In the genomic region with DNA sequence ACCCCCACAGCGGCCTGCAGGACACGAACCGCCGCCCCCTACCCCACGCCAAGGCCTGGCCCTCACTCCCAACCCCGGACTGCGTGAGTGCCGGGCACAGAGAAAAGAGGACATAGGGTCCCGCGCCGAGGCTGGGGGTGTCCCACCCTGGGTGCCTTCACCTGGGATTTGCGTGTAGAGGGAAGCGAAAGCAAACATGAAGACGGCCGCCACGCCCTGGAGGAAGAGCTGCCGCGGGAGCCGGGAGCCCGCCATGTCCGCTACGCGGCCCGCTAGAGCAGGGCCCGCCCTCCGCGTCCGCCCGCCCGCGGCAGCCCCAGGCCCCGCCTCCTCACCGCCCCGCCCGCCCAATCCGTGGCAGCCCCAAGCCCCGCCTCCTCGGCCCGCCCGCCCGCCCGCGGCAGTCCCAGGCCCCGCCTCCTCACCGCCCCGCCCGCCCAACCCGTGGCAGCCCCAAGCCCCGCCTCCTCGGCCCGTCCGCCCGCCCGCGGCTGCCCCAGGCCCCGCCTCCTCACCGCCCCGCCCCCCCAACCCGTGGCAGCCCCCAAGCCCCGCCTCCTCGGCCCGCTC, we compare ENCODE assay signal across 8 cellular contexts. TPM values are rescaled to one million over a fixed set of nuclear protein-coding genes. Genes with fewer than 3 reads are reported as not detected.
DNase-seq lines count a peak whose midpoint lies in the region; TF ChIP-seq lines count a peak whose summit lies in the region.

A gene with protein sequence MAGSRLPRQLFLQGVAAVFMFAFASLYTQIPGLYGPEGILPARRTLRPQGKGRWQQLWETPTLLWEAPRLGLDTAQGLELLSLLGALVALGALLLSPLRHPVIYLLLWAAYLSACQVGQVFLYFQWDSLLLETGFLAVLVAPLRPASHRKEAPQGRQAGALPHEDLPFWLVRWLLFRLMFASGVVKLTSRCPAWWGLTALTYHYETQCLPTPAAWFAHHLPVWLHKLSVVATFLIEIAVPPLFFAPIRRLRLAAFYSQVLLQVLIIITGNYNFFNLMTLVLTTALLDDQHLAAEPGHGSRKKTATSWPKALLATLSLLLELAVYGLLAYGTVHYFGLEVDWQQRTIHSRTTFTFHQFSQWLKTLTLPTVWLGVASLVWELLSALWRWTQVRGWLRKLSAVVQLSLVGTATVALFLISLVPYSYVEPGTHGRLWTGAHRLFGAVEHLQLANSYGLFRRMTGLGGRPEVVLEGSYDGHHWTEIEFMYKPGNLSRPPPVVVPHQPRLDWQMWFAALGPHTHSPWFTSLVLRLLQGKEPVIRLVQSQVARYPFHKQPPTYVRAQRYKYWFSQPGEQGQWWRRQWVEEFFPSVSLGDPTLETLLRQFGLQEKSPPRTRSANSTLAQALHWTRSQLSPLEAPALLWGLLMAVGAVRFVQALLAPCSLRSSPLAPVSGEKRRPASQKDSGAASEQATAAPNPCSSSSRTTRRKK (minus strand): TSS at position 282 of the 570 bp plus-strand sequence. CDS start 27 bp downstream, at position 255.

- POLR2A ChIA-PET in GM10248 (lab: Yijun Ruan, JAX): interaction anchor here (0.6 to 2.0 kb wide), 10 partner anchors 10 to 545 kb away, joined by 3 to 33 read pairs (median 4); partner anchors contain the start of genes SCO2 and SYCE3
- POLR2A ChIA-PET in HEK293T (lab: Yijun Ruan, JAX): interaction anchor here (0.6 to 7.4 kb wide), 29 partner anchors 8 to 256 kb away, joined by 3 to 193 read pairs (median 4); partner anchors contain the start of genes ADM2, CHKB, CPT1B and HDAC10

- H3K56ac ChIP-seq in mesendoderm (ENCODE audit: low read length): peak within 1 kb of the TSS; percentile 100

- DNase-seq in GM10248 (ENCODE audit: extremely low spot score): peak; percentile 98
- peak; percentile 94 for DNase-seq in HEK293T (ENCODE audit: extremely low spot score)
- peak; percentile 89 for DNase-seq in NCI-H1105 treated with DMSO at 0.1 percent for 48 hours (lab: John Stamatoyannopoulos, UW)
- peak; percentile 94 for DNase-seq in activated CD4-positive, alpha-beta T cell treated with anti-CD3 and anti-CD28 coated beads, Interleukin-2, amount 50 U/mL, for 48 hours
- DNase-seq in mesendoderm: no peak
- peak; percentile 83 for DNase-seq in stimulated activated CD8-positive, alpha-beta memory T cell treated with anti-CD3 and anti-CD28 coated beads, Interleukin-12 subunit alpha, Interleukin-12 subunit beta, amount 100 ng/mL, for 24 hours (ENCODE audit: extremely low read depth)
- no peak for DNase-seq in NCI-H524 (lab: John Stamatoyannopoulos, UW)

- H3K79me2 ChIP-seq in mesendoderm (ENCODE audit: control insufficient read depth, insufficient read depth, low read length): peaks cover 20% of the 10 kb centered on the region

- no peak within 1 kb of the TSS for H2BK15ac ChIP-seq in mesendoderm (replicated peaks; ENCODE audit: low read depth)

- H3K27me3 ChIP-seq in duodenal mucosa (ENCODE audit: control insufficient read depth in 1 of 2, insufficient read depth in 2 of 2, low read length in 2 of 2): no peaks in the 10 kb centered on the region
- no peaks in the 10 kb centered on the region for H3K27me3 ChIP-seq in mesendoderm (ENCODE audit: insufficient read depth, low read length, poor library complexity)

- H3K27ac ChIP-seq in duodenal mucosa (ENCODE audit: low read depth, low read length) (peak within 1 kb of the TSS; percentile 88), mesendoderm (ENCODE audit: low read depth, low read length) (peak within 1 kb of the TSS; percentile 2)

- H2AK5ac ChIP-seq in mesendoderm (ENCODE audit: low read length): no peak within 1 kb of the TSS

- H3K36me3 ChIP-seq in duodenal mucosa (ENCODE audit: control insufficient read depth in 1 of 2, insufficient read depth in 2 of 2, low read length in 2 of 2) (peaks cover 6 to 23% of the 10 kb centered on the region in 2 donors), mesendoderm (ENCODE audit: control insufficient read depth, insufficient read depth, low read length) (peaks cover 2% of the 10 kb centered on the region)

- H3K18ac ChIP-seq in mesendoderm (ENCODE audit: low read length): peak within 1 kb of the TSS; percentile 3

- no CpG with 5 or more reads among the region's 62 CpGs for WGBS in mesendoderm (ENCODE audit: extremely low coverage, insufficient coverage, low lambda C conversion rate)

- no peaks in the 10 kb centered on the region for H3K9me3 ChIP-seq in duodenal mucosa (ENCODE audit: control insufficient read depth in 1 of 2, low read length in 2 of 2)

- no peak within 1 kb of the TSS for H4K8ac ChIP-seq in mesendoderm (ENCODE audit: low read depth, low read length)

- H3K4me2 ChIP-seq in mesendoderm (ENCODE audit: low read length): peak within 1 kb of the TSS; percentile 93

- CTCF ChIA-PET in GM10248 (lab: Yijun Ruan, JAX): interaction anchor here (0.6 to 6.4 kb wide), 9 partner anchors 9 to 255 kb away, joined by 3 to 56 read pairs (median 5); partner anchors contain the start of genes SCO2 and SYCE3
- CTCF ChIA-PET in HEK293T (lab: Yijun Ruan, JAX): interaction anchor here (0.7 to 1.1 kb wide), 2 partner anchors 9 to 18 kb away, joined by 5 read pairs; partner anchors contain the start of gene SCO2

- H3K4me1 ChIP-seq in duodenal mucosa (ENCODE audit: control insufficient read depth in 1 of 2, insufficient read depth in 2 of 2, low read length in 2 of 2) (peaks cover 10 to 27% of the 10 kb centered on the region in 2 donors), mesendoderm (ENCODE audit: control insufficient read depth, low read depth, low read length) (no peaks in the 10 kb centered on the region)

- peak within 1 kb of the TSS; percentile 87 to 91 for H3K9ac ChIP-seq in duodenal mucosa (ENCODE audit: low read depth in 1 of 2, low read length in 2 of 2)
- H3K9ac ChIP-seq in mesendoderm (ENCODE audit: low read length): peak within 1 kb of the TSS; percentile 97

- H4K5ac ChIP-seq in mesendoderm (ENCODE audit: low read length): no peak within 1 kb of the TSS

- peak within 1 kb of the TSS; percentile 81 to 94 for H3K4me3 ChIP-seq in duodenal mucosa (ENCODE audit: low read depth in 1 of 2, low read length in 2 of 2)
- H3K4me3 ChIP-seq in mesendoderm (ENCODE audit: low read length): peak within 1 kb of the TSS; percentile 98

- no peak within 1 kb of the TSS for H2BK120ac ChIP-seq in mesendoderm (ENCODE audit: low read depth, low read length)

- peak within 1 kb of the TSS; percentile 22 for H3K4ac ChIP-seq in mesendoderm (ENCODE audit: low read depth, low read length)

- H3K23ac ChIP-seq in mesendoderm (ENCODE audit: low read length): peak within 1 kb of the TSS; percentile 94

- H2BK5ac ChIP-seq in mesendoderm (ENCODE audit: low read length): peak within 1 kb of the TSS; percentile 98

- no peak for TF ChIP-seq CTCF in GM10248 (IDR thresholded peaks at IDR 0.05; ENCODE audit: control extremely low read depth, extremely low read depth, low read depth, missing control alignments)

- H3K79me1 ChIP-seq in mesendoderm (ENCODE audit: low read length): peaks cover 12% of the 10 kb centered on the region

TF ChIP-seq in HEK293T, 16 proteins besides CTCF, POLR2A, EP300 and RAD21:
- TF ChIP-seq FOXK2 (IDR thresholded peaks at IDR 0.05) (no peak), CTBP1 (IDR thresholded peaks at IDR 0.05; ENCODE audit: borderline replicate concordance) (no peak), PKNOX1 (IDR thresholded peaks at IDR 0.05) (no peak), ELF4 (IDR thresholded peaks at IDR 0.05) (no peak), HDGF (IDR thresholded peaks at IDR 0.05; ENCODE audit: borderline replicate concordance) (no peak)

RNA-seq across cellular contexts. Expression of the gene that starts here (rescaled TPM):
- polyA plus RNA-seq in mesendoderm (2013, experiment 1 of 2): 21.1 TPM
- polyA plus RNA-seq in mesendoderm (2013, experiment 2 of 2): 20.8 TPM

Comparison
In these comparisons a context has a peak if more than half of its experiments do, and no peak if none do; other contexts are left out.
1. DNase-seq: peak in GM10248 (single experiment), HEK293T (single experiment), NCI-H1105 treated with DMSO at 0.1 percent for 48 hours (single experiment), activated CD4-positive, alpha-beta T cell treated with anti-CD3 and anti-CD28 coated beads, Interleukin-2, amount 50 U/mL, for 48 hours (2 of 2) and stimulated activated CD8-positive, alpha-beta memory T cell treated with anti-CD3 and anti-CD28 coated beads, Interleukin-12 subunit alpha, Interleukin-12 subunit beta, amount 100 ng/mL, for 24 hours (single experiment); none in mesendoderm (single experiment) and NCI-H524 (0 of 2).